8 cellular contexts compared by ENCODE assay signal in genomic region chr17:78214706-78215061, GRCh38. TPM values are rescaled to one million over a fixed set of nuclear protein-coding genes. Genes with fewer than 3 reads are reported as not detected.
DNase-seq lines count a peak whose midpoint lies in the region; ATAC-seq and TF ChIP-seq lines count a peak whose summit lies in the region.

No MANE protein-coding gene starts in this region.

- POLR2A ChIA-PET in PC-3 (lab: Charles Lee; ENCODE audit: unreplicated experiment): no interaction called here

- CTCF ChIA-PET in PC-3 (lab: Charles Lee): interaction anchor here (0.6 to 1.2 kb wide), 3 partner anchors 36 to 73 kb away, joined by 4 to 12 read pairs (median 7); no protein-coding TSS in a partner anchor

- H3K4me2 ChIP-seq in PC-3 (ENCODE audit: low read length): peak overlapping the region; percentile 93
- no peak overlapping the region for H3K4me2 ChIP-seq in parathyroid adenoma (ENCODE audit: low read length)

- peak overlapping the region; percentile 72 for H3K27ac ChIP-seq in PC-3 (ENCODE audit: low read length)
- H3K27ac ChIP-seq in parathyroid adenoma: no peak overlapping the region

- TSS peak; percentile 68 for BruUV-seq in PC-3 (replicated peaks; lab: Mats Ljungman, UMichigan)

- H3K9me3 ChIP-seq in PC-3 (ENCODE audit: low read length): no peaks in the 10 kb centered on the region
- H3K9me3 ChIP-seq in parathyroid adenoma (ENCODE audit: control insufficient read depth, low read length): no peaks in the 10 kb centered on the region

- H3K27me3 ChIP-seq in PC-3 (ENCODE audit: low read length) (no peaks in the 10 kb centered on the region), parathyroid adenoma (ENCODE audit: control insufficient read depth, insufficient read depth, low read length) (no peaks in the 10 kb centered on the region)

- H3K9ac ChIP-seq in PC-3 (ENCODE audit: low read length) (peak overlapping the region; percentile 97), parathyroid adenoma (no peak overlapping the region)

- peak overlapping the region; percentile 85 for H2AFZ ChIP-seq in PC-3 (ENCODE audit: low read length)
- H2AFZ ChIP-seq in parathyroid adenoma: peak overlapping the region; percentile 75

- peaks cover 16% of the 10 kb centered on the region for H3K36me3 ChIP-seq in PC-3 (ENCODE audit: low read depth, low read length)
- H3K36me3 ChIP-seq in parathyroid adenoma (ENCODE audit: control insufficient read depth, insufficient read depth, low read length): no peaks in the 10 kb centered on the region

- H3K4me3 ChIP-seq in GM08714 (ENCODE audit: low read length) (peak overlapping the region; percentile 88), PC-3 (ENCODE audit: low read length) (peak overlapping the region; percentile 100), epithelial cell of esophagus (ENCODE audit: low read length) (peak overlapping the region; percentile 71), parathyroid adenoma (ENCODE audit: low read depth, low read length) (no peak overlapping the region)

- no peaks in the 10 kb centered on the region for H3F3A ChIP-seq in PC-3 (ENCODE audit: low read length, unreplicated experiment)

- peak; percentile 17 for ATAC-seq in PC-3
- ATAC-seq in GM19463 (IDR thresholded peaks at IDR 0.05; ENCODE audit: unreplicated experiment): no peak

- H3K79me2 ChIP-seq in PC-3 (ENCODE audit: low read length): peaks cover 51% of the 10 kb centered on the region
- no peaks in the 10 kb centered on the region for H3K79me2 ChIP-seq in parathyroid adenoma

- H4K20me1 ChIP-seq in PC-3 (ENCODE audit: low read length): peaks cover 6% of the 10 kb centered on the region; the same call in 1 of the 2 replicates

- intact Hi-C loops in PC-3 (cut with micrococcal nuclease): loop anchor here (1.0 to 2.0 kb wide), 3 partner anchors 27 to 40 kb away; partner anchors contain the start of genes AFMID and TK1

- no peak for TF ChIP-seq CTCF in PC-3 (conservative IDR thresholded peaks at IDR 0.05; ENCODE audit: low read depth, low read length)
- TF ChIP-seq CTCF in epithelial cell of esophagus (IDR thresholded peaks at IDR 0.05; ENCODE audit: insufficient read depth, low read depth, low read length, missing control alignments): no peak
- no peak for TF ChIP-seq CTCF in parathyroid adenoma (IDR thresholded peaks at IDR 0.05)

- DNase-seq in PC-3 (no peak), epithelial cell of esophagus (ENCODE audit: low read depth) (no peak), OCI-M1 (lab: John Stamatoyannopoulos, UW) (no peak), MV-4-11 (lab: John Stamatoyannopoulos, UW) (no peak)
- no peak for DNase-seq in activated CD8-positive, alpha-beta memory T cell treated with anti-CD3 and anti-CD28 coated beads, Interleukin-2, amount 50 U/mL, for 48 hours

- peaks cover 13% of the 10 kb centered on the region for H3K4me1 ChIP-seq in PC-3 (ENCODE audit: insufficient read depth, low read length)
- H3K4me1 ChIP-seq in parathyroid adenoma: peaks cover 1% of the 10 kb centered on the region

- H3K9me2 ChIP-seq in PC-3 (replicated peaks; ENCODE audit: low read length): no peaks in the 10 kb centered on the region

RNA-seq across cellular contexts. Expression of gene BIRC5, which starts 0.6 kb away (rescaled TPM):
- 271 and 304 TPM in 2 replicates for total RNA-seq in PC-3 (2014; rRNA removed)

RNA-seq across cellular contexts. Expression of gene TMEM235, which starts 16.7 kb away (rescaled TPM):
- total RNA-seq in PC-3 (2014; rRNA removed): not detected in 2 replicates

RNA-seq across cellular contexts. Expression of gene AFMID, which starts 27.5 kb away (rescaled TPM):
- 53.1 and 58.9 TPM in 2 replicates for total RNA-seq in PC-3 (2014; rRNA removed)

RNA-seq across cellular contexts. Expression of gene TK1, which starts 27.8 kb away (rescaled TPM):
- total RNA-seq in PC-3 (2014; rRNA removed): 340 and 430 TPM in 2 replicates

RNA-seq across cellular contexts. Expression of gene SYNGR2, which starts 46.3 kb away (rescaled TPM):
- total RNA-seq in PC-3 (2014; rRNA removed): 213 and 220 TPM in 2 replicates
